8 cellular contexts compared by ENCODE assay signal in genomic region chr4:182145360-182145905, GRCh38.
A peak's percentile ranks its signal among the peaks of the same experiment; 100 is the strongest.
DNase-seq lines count a peak whose midpoint lies in the region; ATAC-seq and TF ChIP-seq lines count a peak whose summit lies in the region.

No MANE protein-coding gene starts in this region.

- no peaks in the 10 kb centered on the region for H3K9me3 ChIP-seq in Panc1 (ENCODE audit: control insufficient read depth, insufficient read depth, low read depth, low read length)
- no peaks in the 10 kb centered on the region for H3K9me3 ChIP-seq in fibroblast of lung (ENCODE audit: control insufficient read depth, insufficient read depth, low read depth, low read length)
- no peaks in the 10 kb centered on the region for H3K9me3 ChIP-seq in gastrocnemius medialis
- H3K9me3 ChIP-seq in adrenal gland (replicated peaks in 1 of 3), result no peaks in the 10 kb centered on the region

- ATAC-seq in Panc1 (no peak), gastrocnemius medialis (no peak)

- H3K4me1 ChIP-seq in Panc1 (ENCODE audit: control insufficient read depth, insufficient read depth, low read length), result no peaks in the 10 kb centered on the region
- no peaks in the 10 kb centered on the region for H3K4me1 ChIP-seq in fibroblast of lung (ENCODE audit: control insufficient read depth, extremely low read depth, insufficient read depth, low read length)
- H3K4me1 ChIP-seq in gastrocnemius medialis, result peaks cover 0 to 13% of the 10 kb centered on the region in 2 donors
- peaks cover 16 to 22% of the 10 kb centered on the region in 2 donors for H3K4me1 ChIP-seq in adrenal gland (replicated peaks in 1 of 2)

- TF ChIP-seq POLR2A in gastrocnemius medialis (IDR thresholded peaks at IDR 0.05) (no peak), adrenal gland (IDR thresholded peaks at IDR 0.05) (no peak)

- BruUV-seq in Panc1 (replicated peaks; lab: Mats Ljungman, UMichigan), result no TSS peak

- no peaks in the 10 kb centered on the region for H3K79me2 ChIP-seq in fibroblast of lung (ENCODE audit: control insufficient read depth, insufficient read depth, low read length)

- 31 to 36% (median 34%) methylated on average over 11 of the region's 11 CpGs for WGBS in adrenal gland, 4 donors

- peaks cover 13% of the 10 kb centered on the region for H3K27me3 ChIP-seq in Panc1 (ENCODE audit: control insufficient read depth, insufficient read depth, low read length)
- H3K27me3 ChIP-seq in fibroblast of lung (ENCODE audit: control insufficient read depth, insufficient read depth, low read length), result peaks cover 15% of the 10 kb centered on the region
- peaks cover 61 to 80% (median 79%) of the 10 kb centered on the region in 3 donors for H3K27me3 ChIP-seq in gastrocnemius medialis
- H3K27me3 ChIP-seq in adrenal gland, result no peaks in the 10 kb centered on the region

- no peak overlapping the region for H3K9ac ChIP-seq in fibroblast of lung (ENCODE audit: insufficient read depth, low read length)

- peak overlapping the region; percentile 62 for H3K4me2 ChIP-seq in fibroblast of lung (ENCODE audit: extremely low read depth, insufficient read depth, low read length)

- H3K4me3 ChIP-seq in Panc1 (ENCODE audit: low read depth in 2 of 2, low read length in 2 of 2), result peak overlapping the region; percentile 24 to 45; a peak in 2 of 4 replicates
- H3K4me3 ChIP-seq in fibroblast of lung (replicated peaks in 1 of 4; ENCODE audit: control extremely low read depth in 1 of 4, insufficient read depth in 1 of 4, low read depth in 3 of 4, low read length in 4 of 4), result peak overlapping the region; percentile 32 to 68 (median 52)
- H3K4me3 ChIP-seq in gastrocnemius medialis, result peak overlapping the region in 3 of 4 donors; percentile 49 to 63 (median 56)
- peak overlapping the region in 1 of 4 donors; percentile 82 for H3K4me3 ChIP-seq in adrenal gland

- TF ChIP-seq CTCF in Panc1 (IDR thresholded peaks at IDR 0.05) (no peak), fibroblast of lung (conservative IDR thresholded peaks at IDR 0.05 in 1 of 2, IDR thresholded peaks at IDR 0.05 in 1 of 2; ENCODE audit: low read depth in 1 of 2, low read length in 2 of 2) (no peak), gastrocnemius medialis (IDR thresholded peaks at IDR 0.05 in 4 of 5, conservative IDR thresholded peaks at IDR 0.05 in 1 of 5) (no peak), adrenal gland (IDR thresholded peaks at IDR 0.05) (no peak)

- intact Hi-C loops in Panc1 (cut with micrococcal nuclease; ENCODE audit: unreplicated experiment), result no loop called here
- intact Hi-C loops in gastrocnemius medialis (cut with DNase I; ENCODE audit: low total_unique reads), result no loop called here
- intact Hi-C loops in adrenal gland (cut with DNase I), result no loop called here

- no peak overlapping the region for H2AFZ ChIP-seq in fibroblast of lung (ENCODE audit: low read length)

- in situ Hi-C loops in Panc1 (cut with HindIII; ENCODE audit: low pct_unique_long_range_greater_than_20kb, low sequenced_read_pairs), result no loop called here
- in situ Hi-C loops in gastrocnemius medialis (cut with MboI; ENCODE audit: low sequenced_read_pairs in 4 of 4), result no loop called here

- POLR2A ChIA-PET in Panc1 (lab: Charles Lee), result no interaction called here

- DNase-seq in NCI-H2107 treated with DMSO at 0.1 percent for 48 hours (lab: John Stamatoyannopoulos, UW; ENCODE audit: unreplicated experiment) (peak; percentile 17), NCI-H2107 (lab: John Stamatoyannopoulos, UW) (no peak), Panc1 (ENCODE audit: low read depth, low spot score) (no peak), fibroblast of lung (ENCODE audit: low read depth in 2 of 2) (peak; percentile 41 to 58), gastrocnemius medialis (no peak), OCI-M2 (lab: John Stamatoyannopoulos, UW; ENCODE audit: unreplicated experiment) (no peak), adrenal gland (no peak)
- DNase-seq in stimulated activated CD4-positive, alpha-beta T cell treated with anti-CD3 and anti-CD28 coated beads, Interleukin-4, amount 100 ng/mL, for 24 hours, result no peak

- H3K36me3 ChIP-seq in Panc1 (ENCODE audit: control insufficient read depth, insufficient read depth, low read length) (no peaks in the 10 kb centered on the region; the same call in 1 of the 2 replicates), fibroblast of lung (ENCODE audit: control insufficient read depth, insufficient read depth, low read length) (no peaks in the 10 kb centered on the region), gastrocnemius medialis (no peaks in the 10 kb centered on the region), adrenal gland (replicated peaks in 1 of 2) (no peaks in the 10 kb centered on the region)

- no peaks in the 10 kb centered on the region for H4K20me1 ChIP-seq in fibroblast of lung (ENCODE audit: control insufficient read depth, extremely low read depth, insufficient read depth, low read length)

- H3K27ac ChIP-seq in Panc1 (ENCODE audit: low read length) (no peak overlapping the region), fibroblast of lung (ENCODE audit: insufficient read depth, low read length) (no peak overlapping the region), gastrocnemius medialis (no peak overlapping the region), adrenal gland (no peak overlapping the region)

- CTCF ChIA-PET in Panc1 (lab: Charles Lee), result no interaction called here

Comparison
In these comparisons a context has a peak if more than half of its experiments do, and no peak if none do; other contexts are left out.
1. DNase-seq: peak in NCI-H2107 treated with DMSO at 0.1 percent for 48 hours (single experiment) and fibroblast of lung (2 of 2); none in NCI-H2107 (single experiment), Panc1 (single experiment), gastrocnemius medialis (0 of 2), OCI-M2 (single experiment), stimulated activated CD4-positive, alpha-beta T cell treated with anti-CD3 and anti-CD28 coated beads, Interleukin-4, amount 100 ng/mL, for 24 hours (single experiment) and adrenal gland (0 of 7).